ENCODE assay signal across 8 cellular contexts in the genomic region with DNA sequence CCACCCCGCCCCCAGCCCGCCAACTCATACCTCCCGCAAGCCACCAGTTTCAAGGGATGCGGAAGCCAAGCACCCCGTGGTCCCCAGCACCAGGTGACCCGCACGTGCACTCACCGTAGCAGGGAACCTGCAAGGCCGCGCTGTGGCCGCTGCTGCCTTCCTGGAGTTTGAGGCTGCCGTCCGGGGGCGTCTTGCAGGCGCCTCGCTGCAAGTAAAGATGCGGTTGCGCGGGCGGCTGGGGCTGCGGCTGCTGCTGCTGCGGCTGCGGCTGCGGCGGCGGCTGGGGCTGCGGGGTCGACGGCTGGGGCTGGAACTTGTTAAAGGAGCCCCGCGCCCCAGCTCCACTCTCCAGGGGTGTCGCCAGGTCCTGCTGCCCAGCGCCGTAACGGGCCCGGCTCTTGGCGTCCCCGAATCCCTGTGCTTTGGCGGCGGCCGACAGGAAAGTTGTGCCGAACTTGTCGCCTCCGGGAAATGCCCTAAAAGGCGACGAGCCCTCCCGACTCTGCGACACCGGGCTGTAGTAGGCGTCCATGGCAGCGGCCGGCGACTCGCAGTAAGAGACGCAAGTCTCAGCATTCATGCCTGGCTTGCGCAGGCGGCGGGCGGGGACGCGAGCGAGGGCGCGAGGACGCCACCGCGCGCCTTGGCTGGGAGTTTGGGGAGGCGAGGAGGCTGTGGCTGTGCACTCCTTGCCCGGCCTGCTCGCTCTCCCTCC. TPM values are rescaled to one million over a fixed set of nuclear protein-coding genes. Genes with fewer than 3 reads are reported as not detected.
DNase-seq lines count a peak whose midpoint lies in the region; ATAC-seq and TF ChIP-seq lines count a peak whose summit lies in the region.

A gene (minus strand): TSS at position 657 of the 715 bp plus-strand sequence. CDS start 77 bp downstream, at position 580.

- H3K4me1 ChIP-seq in left ventricle myocardium inferior: peaks cover 42% of the 10 kb centered on the region

- H3K27ac ChIP-seq in left ventricle myocardium inferior (replicated peaks): no peak within 1 kb of the TSS

- H3K27me3 ChIP-seq in left ventricle myocardium inferior (ENCODE audit: low read depth): peaks cover 100% of the 10 kb centered on the region

- peaks cover 74% of the 10 kb centered on the region for H3K27me3 Mint-ChIP-seq in activated B cell treated with CpG ODN at 0.5 μM for 24 hours

- H3K4me3 ChIP-seq in left ventricle myocardium inferior: peak within 1 kb of the TSS; percentile 65

- no peaks in the 10 kb centered on the region for H3K9me3 Mint-ChIP-seq in activated B cell treated with CpG ODN at 0.5 μM for 24 hours

- peak; percentile 16 for DNase-seq in stimulated activated CD4-positive, alpha-beta T cell treated with anti-CD3 and anti-CD28 coated beads, Interleukin-12 subunit alpha, Interleukin-12 subunit beta, amount 100 ng/mL, for 4 hours
- no peak for DNase-seq in stimulated activated CD4-positive, alpha-beta T cell treated with anti-CD3 and anti-CD28 coated beads, Interleukin-4, amount 100 ng/mL, for 1 hour
- DNase-seq in activated B cell treated with CpG ODN at 0.5 μM for 24 hours (no peak), left ventricle myocardium inferior (peak; percentile 53), KG1 (lab: John Stamatoyannopoulos, UW) (no peak), NCI-H2081 treated with DMSO at 0.1 percent for 48 hours (lab: John Stamatoyannopoulos, UW) (no peak)
- DNase-seq in stimulated activated CD4-positive, alpha-beta T cell treated with anti-CD3 and anti-CD28 coated beads, Interleukin-2, amount 100 ng/mL, for 48 hours: peak; percentile 34 to 36

- H3K9me3 ChIP-seq in left ventricle myocardium inferior (replicated peaks): no peaks in the 10 kb centered on the region

- peak; percentile 25 for ATAC-seq in activated B cell treated with CpG ODN at 0.5 μM for 24 hours (ENCODE audit: low read depth)
- ATAC-seq in GM21360 (IDR thresholded peaks at IDR 0.05; ENCODE audit: unreplicated experiment): no peak

- intact Hi-C loops in activated B cell treated with CpG ODN at 0.5 μM for 24 hours (cut with micrococcal nuclease) (loop anchor here (5.0 kb wide), 1 partner anchor 318 kb away; no protein-coding TSS in a partner anchor), left ventricle myocardium inferior (cut with micrococcal nuclease) (no loop called here)

- TF ChIP-seq CTCF in activated B cell treated with CpG ODN at 0.5 μM for 24 hours (IDR thresholded peaks at IDR 0.05): no peak
- no peak for TF ChIP-seq CTCF in left ventricle myocardium inferior (IDR thresholded peaks at IDR 0.05; ENCODE audit: borderline replicate concordance)

- H3K4me1 Mint-ChIP-seq in activated B cell treated with CpG ODN at 0.5 μM for 24 hours: peaks cover 29% of the 10 kb centered on the region

- H3K27ac Mint-ChIP-seq in activated B cell treated with CpG ODN at 0.5 μM for 24 hours: no peak within 1 kb of the TSS

- CTCF ChIA-PET in activated B cell treated with CpG ODN at 0.5 μM for 24 hours (lab: Charles Lee): no interaction called here

- POLR2A ChIA-PET in activated B cell treated with CpG ODN at 0.5 μM for 24 hours (lab: Charles Lee): no interaction called here

- no peaks in the 10 kb centered on the region for H3K36me3 ChIP-seq in left ventricle myocardium inferior

- H3K4me3 Mint-ChIP-seq in activated B cell treated with CpG ODN at 0.5 μM for 24 hours: peak within 1 kb of the TSS; percentile 66

- H3K36me3 Mint-ChIP-seq in activated B cell treated with CpG ODN at 0.5 μM for 24 hours (ENCODE audit: low read depth): no peaks in the 10 kb centered on the region

RNA-seq across cellular contexts. Expression of the gene that starts here (rescaled TPM):
- not detected in 2 replicates for total RNA-seq in activated B cell treated with CpG ODN at 0.5 μM for 24 hours
- not detected for total RNA-seq in left ventricle myocardium inferior

Comparison
In these comparisons a context has a peak if more than half of its experiments do, and no peak if none do; other contexts are left out.
1. DNase-seq: peak in stimulated activated CD4-positive, alpha-beta T cell treated with anti-CD3 and anti-CD28 coated beads, Interleukin-12 subunit alpha, Interleukin-12 subunit beta, amount 100 ng/mL, for 4 hours (single experiment) and stimulated activated CD4-positive, alpha-beta T cell treated with anti-CD3 and anti-CD28 coated beads, Interleukin-2, amount 100 ng/mL, for 48 hours (2 of 2); none in stimulated activated CD4-positive, alpha-beta T cell treated with anti-CD3 and anti-CD28 coated beads, Interleukin-4, amount 100 ng/mL, for 1 hour (single experiment), activated B cell treated with CpG ODN at 0.5 μM for 24 hours (single experiment), KG1 (single experiment) and NCI-H2081 treated with DMSO at 0.1 percent for 48 hours (single experiment).
2. Peak in ATAC-seq in activated B cell treated with CpG ODN at 0.5 μM for 24 hours; RNA of the gene not detected or under 1 TPM.
3. Peak in DNase-seq and H3K4me3 ChIP-seq in left ventricle myocardium inferior; RNA of the gene not detected or under 1 TPM.